Comparison of ENCODE assay signal across 25 cellular contexts in the genomic region with DNA sequence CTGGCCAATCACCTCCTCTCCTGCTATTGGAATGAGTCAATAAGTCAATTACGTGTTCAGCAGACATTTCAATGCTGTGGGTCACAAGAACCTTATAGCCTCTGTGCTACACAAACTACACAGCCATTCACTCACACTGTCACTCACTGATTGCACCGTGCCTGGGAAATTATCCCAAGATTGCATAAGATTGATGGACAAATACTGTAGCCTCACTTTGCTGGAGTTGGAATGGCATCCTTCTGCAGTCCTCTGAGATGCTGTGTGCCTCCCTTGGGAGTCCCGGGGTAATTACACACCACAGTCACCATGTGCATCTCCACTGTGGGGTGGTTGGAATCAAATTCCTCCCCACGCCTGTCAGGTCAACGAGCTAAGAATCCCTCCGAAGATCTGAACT.
"Had no signal": no experiment of that assay in that cellular context is flagged by ENCODE, and none has a peak within 500 bp of the region (broad histone marks: within the 10 kb centered on the region; RNA-seq: fewer than 3 reads in every experiment).

No MANE protein-coding gene starts in this region.

- H3K4me3 Mint-ChIP-seq: nephron; neural crest cell; stimulated activated naive B cell treated with anti-CD40 and anti-IgM and Interleukin-4, amounts not matched to agents 10 μg/mL and 1 μg/mL and 100 μg/mL, for 72 hours had no signal

- H3K4me3 ChIP-seq: lower lobe of right lung, psoas muscle, right lobe of liver, skin epidermis, stomach, testis, thyroid gland, transverse colon, upper lobe of left lung had no signal

- H3K27me3 Mint-ChIP-seq: naive thymus-derived CD8-positive, alpha-beta T cell had no signal

- H3K9me3 Mint-ChIP-seq: naive thymus-derived CD8-positive, alpha-beta T cell; nephron; neural crest cell; stimulated activated naive B cell treated with anti-CD40 and anti-IgM and Interleukin-4, amounts not matched to agents 10 μg/mL and 1 μg/mL and 100 μg/mL, for 72 hours had no signal

- H3K4me1 ChIP-seq: parathyroid adenoma, psoas muscle, right lobe of liver, stomach, upper lobe of left lung had no signal

- H3K36me3 Mint-ChIP-seq: naive thymus-derived CD8-positive, alpha-beta T cell; stimulated activated naive B cell treated with anti-CD40 and anti-IgM and Interleukin-4, amounts not matched to agents 10 μg/mL and 1 μg/mL and 100 μg/mL, for 72 hours had no signal

- H3K27ac ChIP-seq: lower lobe of right lung, parathyroid adenoma, psoas muscle, right lobe of liver, skin epidermis, stomach, testis, thyroid gland, transverse colon, upper lobe of left lung had no signal

- H3K27me3 ChIP-seq: right lobe of liver, stomach, testis, thyroid gland, transverse colon, upper lobe of left lung had no signal

- H3K9me3 ChIP-seq: lower lobe of right lung, psoas muscle, right lobe of liver, stomach, testis, thyroid gland, transverse colon, upper lobe of left lung had no signal

- H3K36me3 ChIP-seq: lower lobe of right lung, right lobe of liver, stomach, thyroid gland, transverse colon, upper lobe of left lung had no signal

- H3K27ac Mint-ChIP-seq: nephron; stimulated activated naive B cell treated with anti-CD40 and anti-IgM and Interleukin-4, amounts not matched to agents 10 μg/mL and 1 μg/mL and 100 μg/mL, for 72 hours had no signal

- H3K4me1 Mint-ChIP-seq: neural crest cell; stimulated activated naive B cell treated with anti-CD40 and anti-IgM and Interleukin-4, amounts not matched to agents 10 μg/mL and 1 μg/mL and 100 μg/mL, for 72 hours had no signal

- DNase-seq: hippocampal formation; kidney glomerular epithelial cell; left cardiac atrium; lower lobe of right lung; mammary epithelial cell; mesenchymal stem cell; nucleus accumbens; psoas muscle; right lobe of liver; stimulated activated CD4-positive, alpha-beta T cell treated with anti-CD3 and anti-CD28 coated beads, Interleukin-12 subunit alpha, Interleukin-12 subunit beta, amount 100 ng/mL, for 4 hours; stimulated activated CD4-positive, alpha-beta T cell treated with anti-CD3 and anti-CD28 coated beads, Interleukin-15, amount 100 ng/mL, for 24 hours; stimulated activated CD4-positive, alpha-beta T cell treated with anti-CD3 and anti-CD28 coated beads, Interleukin-2, amount 100 ng/mL, for 24 hours; stimulated activated CD4-positive, alpha-beta T cell treated with anti-CD3 and anti-CD28 coated beads, Interleukin-4, amount 100 ng/mL, for 1 hour; stimulated activated naive B cell treated with anti-CD40 and anti-IgM and Interleukin-4, amounts not matched to agents 10 μg/mL and 1 μg/mL and 100 μg/mL, for 72 hours; stimulated activated naive CD8-positive, alpha-beta T cell treated with anti-CD3 and anti-CD28 coated beads, Interleukin-15, Interleukin-2, amounts not matched to agents 100 U/mL and 50 U/mL, for 24 hours; stomach; testis; thyroid gland; transverse colon; upper lobe of left lung had no signal
